In genomic region chr11:120712862-120713770, GRCh38 we compare ENCODE assay signal across 23 cellular contexts.
"Had no signal": no experiment of that assay in that cellular context is flagged by ENCODE, and none has a peak within 500 bp of the region (broad histone marks: within the 10 kb centered on the region; RNA-seq: fewer than 3 reads in every experiment).

No MANE protein-coding gene starts in this region.

- H3K36me3 Mint-ChIP-seq: activated naive CD4-positive, alpha-beta T cell treated with anti-CD3 and anti-CD28 coated beads, Interleukin-2, amount 50 U/mL, for 72 hours had no signal

- H3K9me3 Mint-ChIP-seq: activated naive CD4-positive, alpha-beta T cell treated with anti-CD3 and anti-CD28 coated beads, Interleukin-2, amount 50 U/mL, for 72 hours; activated T-helper 1 cell treated with anti-CD3 and anti-CD28 coated beads, Interleukin-12 subunit alpha, Interleukin-12 subunit beta, Interleukin-2, Interleukin-4 antibody, amounts not matched to agents 30 ng/mL and 10 ng/mL and 1 ng/mL, durations not matched to agents 14 hours and 24 hours and 36 hours; T-helper 2 cell treated with Interferon-gamma antibody and Interleukin-4, amounts not matched to agents 5 μg/mL and 100 μg/mL, for 36 hours had no signal

- H3K4me3 Mint-ChIP-seq: activated T-helper 1 cell treated with anti-CD3 and anti-CD28 coated beads, Interleukin-12 subunit alpha, Interleukin-12 subunit beta, Interleukin-2, Interleukin-4 antibody, amounts not matched to agents 30 ng/mL and 10 ng/mL and 1 ng/mL, durations not matched to agents 14 hours and 24 hours and 36 hours; T-helper 2 cell treated with Interferon-gamma antibody and Interleukin-4, amounts not matched to agents 5 μg/mL and 100 μg/mL, for 36 hours had no signal

- H3K27ac Mint-ChIP-seq: activated naive CD4-positive, alpha-beta T cell treated with anti-CD3 and anti-CD28 coated beads, Interleukin-2, amount 50 U/mL, for 72 hours; activated T-helper 1 cell treated with anti-CD3 and anti-CD28 coated beads, Interleukin-12 subunit alpha, Interleukin-12 subunit beta, Interleukin-2, Interleukin-4 antibody, amounts not matched to agents 30 ng/mL and 10 ng/mL and 1 ng/mL, durations not matched to agents 14 hours and 24 hours and 36 hours; T-helper 2 cell treated with Interferon-gamma antibody and Interleukin-4, amounts not matched to agents 5 μg/mL and 100 μg/mL, for 36 hours had no signal

- FAIRE-seq: astrocyte, endometrium, frontal cortex, keratinocyte, TTC549 had no signal

- H3K36me3 ChIP-seq: adrenal gland, breast epithelium, left lung, stomach, upper lobe of left lung had no signal

- H3K27me3 ChIP-seq: adrenal gland, breast epithelium, upper lobe of left lung had no signal

- H3K9me3 ChIP-seq: adrenal gland, left lung, psoas muscle, upper lobe of left lung had no signal

- ATAC-seq: activated naive CD4-positive, alpha-beta T cell treated with anti-CD3 and anti-CD28 coated beads, Interleukin-2, amount 50 U/mL, for 72 hours; left lung; psoas muscle; sciatic nerve had no signal

- H3K4me3 ChIP-seq: adrenal gland, breast epithelium, left lung, psoas muscle, smooth muscle cell, stomach, upper lobe of left lung had no signal

- H3K4me1 ChIP-seq: psoas muscle had no signal

- H3K27ac ChIP-seq: breast epithelium, left lung, psoas muscle, stomach had no signal

- DNase-seq: activated CD4-positive, alpha-beta T cell treated with anti-CD3 and anti-CD28 coated beads, Interleukin-2, amount 50 U/mL, for 4 hours; activated gamma-delta T cell treated with Interleukin-2 at 50 U/mL for 16 hours; cerebellar nuclear complex; cortex of kidney; erythroblast; left lung; midbrain; psoas muscle; stimulated activated CD4-positive, alpha-beta T cell treated with anti-CD3 and anti-CD28 coated beads, Interleukin-4, amount 100 ng/mL, for 1 hour; stomach; upper lobe of left lung had no signal
